8 cellular contexts compared by ENCODE assay signal in genomic region chr10:97632949-97633884, GRCh38. TPM values are rescaled to one million over a fixed set of nuclear protein-coding genes. Genes with fewer than 3 reads are reported as not detected.
DNase-seq lines count a peak whose midpoint lies in the region; ATAC-seq and TF ChIP-seq lines count a peak whose summit lies in the region.

MORN4 (minus strand) TSS chr10:97633500; CDS start chr10:97619653, 13,847 bp downstream.

- H3K9me3 ChIP-seq in CD8-positive, alpha-beta memory T cell (ENCODE audit: low read length): no peaks in the 10 kb centered on the region
- H3K9me3 ChIP-seq in mesodermal cell (ENCODE audit: control insufficient read depth, low read length): no peaks in the 10 kb centered on the region

- peaks cover 14 to 17% (median 15%) of the 10 kb centered on the region in 3 donors for H3K4me1 Mint-ChIP-seq in CD8-positive, alpha-beta memory T cell
- H3K4me1 Mint-ChIP-seq in endothelial cell (ENCODE audit: unreplicated experiment): peaks cover 14% of the 10 kb centered on the region

- peak within 1 kb of the TSS; percentile 70 to 95 (median 90) for H3K27ac Mint-ChIP-seq in CD8-positive, alpha-beta memory T cell
- no peak within 1 kb of the TSS for H3K27ac Mint-ChIP-seq in endothelial cell (ENCODE audit: unreplicated experiment)

- peak; percentile 85 to 95 (median 89) for DNase-seq in CD8-positive, alpha-beta memory T cell
- DNase-seq in HL-60 (ENCODE audit: low read depth in 1 of 2, low spot score in 1 of 2) (peak; percentile 53 to 84), NOMO-1 (lab: John Stamatoyannopoulos, UW; ENCODE audit: unreplicated experiment in 2 of 2) (peak; percentile 92 to 93), endothelial cell (ENCODE audit: low spot score) (peak; percentile 93)
- peak; percentile 94 for DNase-seq in activated CD8-positive, alpha-beta memory T cell treated with anti-CD3 and anti-CD28 coated beads, Interleukin-2, amount 50 U/mL, for 48 hours
- DNase-seq in stimulated activated CD8-positive, alpha-beta memory T cell treated with anti-CD3 and anti-CD28 coated beads, Interleukin-15, amount 100 ng/mL, for 1 hour (ENCODE audit: low read depth): peak; percentile 79

- CTCF ChIA-PET in CD8-positive, alpha-beta memory T cell (lab: Charles Lee): no interaction called here

- WGBS in mesodermal cell (ENCODE audit: insufficient coverage in 2 of 2), 2 experiments: 6 to 10% methylated on average over 54 to 59 of the region's 62 CpGs

- no peaks in the 10 kb centered on the region for H3K27me3 ChIP-seq in CD8-positive, alpha-beta memory T cell (ENCODE audit: insufficient read depth, low read length, poor library complexity, severe bottlenecking)
- H3K27me3 ChIP-seq in HL-60 (ENCODE audit: insufficient read depth, poor library complexity, severe bottlenecking): peaks cover 3% of the 10 kb centered on the region

- peaks cover 6% of the 10 kb centered on the region for H3K4me1 ChIP-seq in CD8-positive, alpha-beta memory T cell (ENCODE audit: insufficient read depth, low read length)
- H3K4me1 ChIP-seq in mesodermal cell (ENCODE audit: control insufficient read depth, insufficient read depth, low read length, poor library complexity, severe bottlenecking): no peaks in the 10 kb centered on the region

- H3K36me3 ChIP-seq in CD8-positive, alpha-beta memory T cell (ENCODE audit: insufficient read depth, low read length): no peaks in the 10 kb centered on the region
- H3K36me3 ChIP-seq in mesodermal cell (ENCODE audit: control insufficient read depth, insufficient read depth, low read length): no peaks in the 10 kb centered on the region

- peaks cover 0 to 8% (median 3%) of the 10 kb centered on the region in 3 donors for H3K36me3 Mint-ChIP-seq in CD8-positive, alpha-beta memory T cell
- no peaks in the 10 kb centered on the region for H3K36me3 Mint-ChIP-seq in endothelial cell (ENCODE audit: low read depth, unreplicated experiment)

- POLR2A ChIA-PET in CD8-positive, alpha-beta memory T cell (lab: Charles Lee): no interaction called here

- H3K27ac ChIP-seq in CD8-positive, alpha-beta memory T cell (ENCODE audit: low read depth, low read length): peak within 1 kb of the TSS; percentile 25
- H3K27ac ChIP-seq in HL-60 (replicated peaks) (no peak within 1 kb of the TSS), mesodermal cell (ENCODE audit: low read depth, low read length, severe bottlenecking) (no peak within 1 kb of the TSS)

- H3K4me3 Mint-ChIP-seq in CD8-positive, alpha-beta memory T cell: peak within 1 kb of the TSS; percentile 96 to 99 (median 98)
- H3K4me3 Mint-ChIP-seq in endothelial cell (ENCODE audit: unreplicated experiment): peak within 1 kb of the TSS; percentile 99

- H3K27me3 Mint-ChIP-seq in CD8-positive, alpha-beta memory T cell: peaks cover 0 to 3% of the 10 kb centered on the region in 2 donors
- H3K27me3 Mint-ChIP-seq in endothelial cell (ENCODE audit: unreplicated experiment): peaks cover 2% of the 10 kb centered on the region

- H3K9me3 Mint-ChIP-seq in CD8-positive, alpha-beta memory T cell: no peaks in the 10 kb centered on the region
- no peaks in the 10 kb centered on the region for H3K9me3 Mint-ChIP-seq in endothelial cell (ENCODE audit: unreplicated experiment)

- TF ChIP-seq CTCF in HL-60 (IDR thresholded peaks at IDR 0.05; ENCODE audit: insufficient read depth, low read length) (no peak), endothelial cell (IDR thresholded peaks at IDR 0.05; ENCODE audit: unreplicated experiment) (no peak)

- peak; percentile 98 for ATAC-seq in GM19467 (IDR thresholded peaks at IDR 0.05; ENCODE audit: unreplicated experiment)

- peak within 1 kb of the TSS; percentile 68 for H3K4me3 ChIP-seq in CD8-positive, alpha-beta memory T cell (ENCODE audit: low read length)
- H3K4me3 ChIP-seq in HL-60 (replicated peaks; ENCODE audit: insufficient read depth, low read length) (peak within 1 kb of the TSS; percentile 82), mesodermal cell (ENCODE audit: extremely low read depth, insufficient read depth, low read length, poor library complexity, severe bottlenecking) (peak within 1 kb of the TSS; percentile 77)

RNA-seq across cellular contexts. Expression of gene MORN4, which starts in this region (rescaled TPM):
- total RNA-seq in CD8-positive, alpha-beta memory T cell: 1 to 10 TPM; 2.7 to 3.1 TPM
- 1.7 TPM for polyA plus RNA-seq in CD8-positive, alpha-beta memory T cell
- 10.9 TPM for total RNA-seq in endothelial cell (ENCODE audit: unreplicated experiment)
- polyA plus RNA-seq in mesodermal cell (2013, experiment 1 of 2): 17.3 TPM
- 15.0 TPM for polyA plus RNA-seq in mesodermal cell (2013, experiment 2 of 2)
